ENCODE assay signal across 35 cellular contexts in the genomic region with DNA sequence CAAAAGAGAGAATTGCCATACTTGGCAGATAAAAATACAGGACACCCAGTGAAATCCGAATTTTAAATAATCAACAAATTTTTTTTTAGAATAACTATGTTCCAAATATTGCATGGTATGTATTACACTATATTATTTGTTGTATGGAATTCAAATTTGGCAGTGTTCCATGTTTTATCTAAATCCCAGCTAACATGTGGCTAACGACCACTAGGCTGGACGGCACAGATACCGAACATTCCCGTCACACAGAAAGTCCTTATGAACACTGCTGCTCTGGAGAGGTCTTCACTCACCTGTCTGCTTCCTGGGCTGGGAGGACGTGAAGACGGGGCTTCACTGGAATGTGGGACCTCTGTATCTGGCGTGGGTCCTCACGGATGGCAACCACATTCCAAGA. TPM values are rescaled to one million over a fixed set of nuclear protein-coding genes. Genes with fewer than 3 reads are reported as not detected.
DNase-seq lines count a peak whose midpoint lies in the region; ATAC-seq, FAIRE-seq and TF ChIP-seq lines count a peak whose summit lies in the region.
"Had no signal": no experiment of that assay in that cellular context is flagged by ENCODE, and none has a peak within 500 bp of the region (broad histone marks: within the 10 kb centered on the region; RNA-seq: fewer than 3 reads in every experiment).

No MANE protein-coding gene starts in this region.

- no CpG with 5 or more reads among the region's 9 CpGs for WGBS in mesendoderm (ENCODE audit: extremely low coverage, insufficient coverage, low lambda C conversion rate)
- 73 to 74% (median 73%) methylated on average over 9 of the region's 9 CpGs for WGBS in stomach, 5 donors

- H3K27ac Mint-ChIP-seq in GM23338 (no peak overlapping the region), chondrocyte (ENCODE audit: unreplicated experiment) (peak overlapping the region; percentile 99)
- H3K27ac Mint-ChIP-seq: activated naive CD4-positive, alpha-beta T cell treated with anti-CD3 and anti-CD28 coated beads, Interleukin-2, amount 10 ng/mL, durations not matched to agents 7 days and 5 days; activated T-helper 1 cell treated with anti-CD3 and anti-CD28 coated beads, Interleukin-12 subunit alpha, Interleukin-12 subunit beta, Interleukin-2, Interleukin-4 antibody, amounts not matched to agents 30 ng/mL and 10 ng/mL and 1 ng/mL, durations not matched to agents 14 hours and 24 hours and 36 hours had no signal

- H3K9ac ChIP-seq in mesendoderm (ENCODE audit: low read length) = no peak overlapping the region
- H3K9ac ChIP-seq: KMS-11 had no signal

- peak overlapping the region; percentile 12 for H3K56ac ChIP-seq in mesendoderm (ENCODE audit: low read length)

- H3K36me3 Mint-ChIP-seq in GM23338 (ENCODE audit: low read depth) (peaks cover 8% of the 10 kb centered on the region; the same call in 2 of the 3 replicates), chondrocyte (ENCODE audit: low read depth) (peaks cover 8% of the 10 kb centered on the region)

- peaks cover 53% of the 10 kb centered on the region for H3K4me1 ChIP-seq in GM23338 (ENCODE audit: insufficient read depth)
- H3K4me1 ChIP-seq in mesendoderm (ENCODE audit: control insufficient read depth, low read depth, low read length) = peaks cover 9% of the 10 kb centered on the region
- H3K4me1 ChIP-seq in stomach = peaks cover 33 to 50% (median 41%) of the 10 kb centered on the region in 4 donors
- H3K4me1 ChIP-seq: prostate gland had no signal

- H3K27me3 ChIP-seq in GM23338 (ENCODE audit: insufficient read depth) = no peaks in the 10 kb centered on the region
- H3K27me3 ChIP-seq in mesendoderm (ENCODE audit: insufficient read depth, low read length, poor library complexity) = no peaks in the 10 kb centered on the region
- no peaks in the 10 kb centered on the region for H3K27me3 ChIP-seq in stomach
- H3K27me3 ChIP-seq: esophagus squamous epithelium, neutrophil, upper lobe of left lung had no signal

- FAIRE-seq in H54 (lab: Jason Lieb, UNC) = no peak
- FAIRE-seq: HTR-8/SVneo, kidney had no signal

- no peak overlapping the region for H4K8ac ChIP-seq in mesendoderm (ENCODE audit: low read depth, low read length)

- intact Hi-C loops in stomach (cut with DNase I; ENCODE audit: low total_unique reads) = no loop called here

- H3K4ac ChIP-seq in mesendoderm (ENCODE audit: low read depth, low read length) = no peak overlapping the region

- no peak overlapping the region; the same call in 1 of the 2 replicates for H3K27ac ChIP-seq in GM23338 (ENCODE audit: low read depth)
- no peak overlapping the region for H3K27ac ChIP-seq in mesendoderm (ENCODE audit: low read depth, low read length)
- peak overlapping the region; percentile 28 to 78 (median 76) for H3K27ac ChIP-seq in stomach
- H3K27ac ChIP-seq: KMS-11, neutrophil had no signal

- no peak overlapping the region for H2BK5ac ChIP-seq in mesendoderm (ENCODE audit: low read length)

- H3K79me2 ChIP-seq in GM23338 (replicated peaks; ENCODE audit: insufficient read depth) = no peaks in the 10 kb centered on the region
- no peaks in the 10 kb centered on the region for H3K79me2 ChIP-seq in mesendoderm (ENCODE audit: control insufficient read depth, insufficient read depth, low read length)

- ATAC-seq in GM23338 = no peak
- no peak for ATAC-seq in activated CD4-positive, CD25-positive, alpha-beta regulatory T cell treated with anti-CD3 and anti-CD28 coated beads, Interleukin-2, amount 50 U/mL, for 24 hours
- no peak for ATAC-seq in GM19328 (IDR thresholded peaks at IDR 0.05; ENCODE audit: unreplicated experiment)
- ATAC-seq: HCT116; stimulated activated naive CD8-positive, alpha-beta T cell treated with anti-CD3 and anti-CD28 coated beads, Interleukin-15, amount 100 ng/mL, for 72 hours had no signal

- no peak overlapping the region for H3K4me2 ChIP-seq in GM23338
- H3K4me2 ChIP-seq in mesendoderm (ENCODE audit: low read length) = no peak overlapping the region
- H3K4me2 ChIP-seq: KMS-11 had no signal

- no peak overlapping the region for H2BK15ac ChIP-seq in mesendoderm (replicated peaks; ENCODE audit: low read depth)

- peaks cover 13% of the 10 kb centered on the region for H3F3A ChIP-seq in GM23338 (replicated peaks; ENCODE audit: low read depth)

- peaks cover 0 to 5% (median 0%) of the 10 kb centered on the region in 4 donors for H3K9me3 ChIP-seq in stomach
- H3K9me3 ChIP-seq: neutrophil, prostate gland had no signal

- no peak for TF ChIP-seq EP300 in stomach (IDR thresholded peaks at IDR 0.05)

- H3K9me3 Mint-ChIP-seq in GM23338 = peaks cover 4% of the 10 kb centered on the region
- peaks cover 3% of the 10 kb centered on the region for H3K9me3 Mint-ChIP-seq in chondrocyte (ENCODE audit: low read depth)
- H3K9me3 Mint-ChIP-seq: activated naive CD4-positive, alpha-beta T cell treated with anti-CD3 and anti-CD28 coated beads, Interleukin-2, amount 10 ng/mL, durations not matched to agents 7 days and 5 days had no signal

- no peak overlapping the region for H2AK5ac ChIP-seq in mesendoderm (ENCODE audit: low read length)

- peaks cover 66% of the 10 kb centered on the region for H3K4me1 Mint-ChIP-seq in GM23338
- peaks cover 84% of the 10 kb centered on the region for H3K4me1 Mint-ChIP-seq in chondrocyte (ENCODE audit: low read depth)

- H3K4me3 ChIP-seq in GM23338 = no peak overlapping the region
- H3K4me3 ChIP-seq in mesendoderm (ENCODE audit: low read length) = no peak overlapping the region
- no peak overlapping the region for H3K4me3 ChIP-seq in stomach
- H3K4me3 ChIP-seq: lung, prostate gland, skin epidermis, upper lobe of left lung had no signal

- H3K9me2 ChIP-seq in GM23338 (ENCODE audit: insufficient read depth) = peaks cover 5% of the 10 kb centered on the region; the same call in 1 of the 2 replicates

- TF ChIP-seq POLR2A in stomach (IDR thresholded peaks at IDR 0.05) = no peak
- TF ChIP-seq POLR2A in H54 (IDR thresholded peaks at IDR 0.05; ENCODE audit: low read depth, low read length) = no peak

- H4K20me1 ChIP-seq in GM23338 (replicated peaks; ENCODE audit: insufficient read depth) = peaks cover 8% of the 10 kb centered on the region

- peak; percentile 14 for DNase-seq in GM23338 (ENCODE audit: low spot score)
- no peak for DNase-seq in chondrocyte (ENCODE audit: low spot score)
- no peak for DNase-seq in mesendoderm
- DNase-seq in stomach = no peak
- DNase-seq in effector CD8-positive, alpha-beta T cell (lab: John Stamatoyannopoulos, UW) = no peak
- no peak for DNase-seq in H54 (ENCODE audit: insufficient read length, low spot score)
- DNase-seq: ACHN; activated CD4-positive, alpha-beta T cell treated with anti-CD3 and anti-CD28 coated beads, Interleukin-2, amount 50 U/mL, for 4 hours; activated CD8-positive, alpha-beta memory T cell treated with anti-CD3 and anti-CD28 coated beads, Interleukin-2, amount 50 U/mL, for 4 hours; activated naive CD4-positive, alpha-beta T cell treated with anti-CD3 and anti-CD28 coated beads, Interleukin-2, amount 10 ng/mL, durations not matched to agents 7 days and 5 days; amniotic stem cell; C1 segment of cervical spinal cord; COR-L47; DMS53; esophagus squamous epithelium; kidney; MM.1S; NCI-H1436; NCI-H446; NCI-H774; stimulated activated CD8-positive, alpha-beta memory T cell treated with anti-CD3 and anti-CD28 coated beads, Interleukin-4, amount 100 ng/mL, for 48 hours; stimulated activated naive CD8-positive, alpha-beta T cell treated with anti-CD3 and anti-CD28 coated beads, Interleukin-15, amount 100 ng/mL, for 72 hours; SW 1271; T-helper 9 cell; upper lobe of left lung had no signal

- no peak overlapping the region for H2AFZ ChIP-seq in GM23338

- H3K4me3 Mint-ChIP-seq in GM23338 (no peak overlapping the region), chondrocyte (ENCODE audit: unreplicated experiment) (peak overlapping the region; percentile 53)
- H3K4me3 Mint-ChIP-seq: activated naive CD4-positive, alpha-beta T cell treated with anti-CD3 and anti-CD28 coated beads, Interleukin-2, amount 10 ng/mL, durations not matched to agents 7 days and 5 days; activated T-helper 1 cell treated with anti-CD3 and anti-CD28 coated beads, Interleukin-12 subunit alpha, Interleukin-12 subunit beta, Interleukin-2, Interleukin-4 antibody, amounts not matched to agents 30 ng/mL and 10 ng/mL and 1 ng/mL, durations not matched to agents 14 hours and 24 hours and 36 hours; stimulated activated naive CD8-positive, alpha-beta T cell treated with anti-CD3 and anti-CD28 coated beads, Interleukin-15, amount 100 ng/mL, for 72 hours had no signal

- H3K79me1 ChIP-seq in mesendoderm (ENCODE audit: low read length) = no peaks in the 10 kb centered on the region

- H3K23ac ChIP-seq in mesendoderm (ENCODE audit: low read length) = no peak overlapping the region

- H3K18ac ChIP-seq in mesendoderm (ENCODE audit: low read length) = no peak overlapping the region

- H4K5ac ChIP-seq in mesendoderm (ENCODE audit: low read length) = no peak overlapping the region

- H3K36me3 ChIP-seq in GM23338 (ENCODE audit: insufficient read depth) (no peaks in the 10 kb centered on the region), mesendoderm (ENCODE audit: control insufficient read depth, insufficient read depth, low read length) (no peaks in the 10 kb centered on the region), stomach (peaks cover 0 to 9% (median 6%) of the 10 kb centered on the region in 4 donors)
- H3K36me3 ChIP-seq: prostate gland had no signal

- TF ChIP-seq CTCF in GM23338 (conservative IDR thresholded peaks at IDR 0.05; ENCODE audit: low read depth in 2 of 2) (no peak), chondrocyte (IDR thresholded peaks at IDR 0.05) (no peak), stomach (IDR thresholded peaks at IDR 0.05) (no peak)

- H3K27me3 Mint-ChIP-seq in GM23338 (ENCODE audit: insufficient read depth, low read depth, poor library complexity) (peaks cover 23% of the 10 kb centered on the region), chondrocyte (ENCODE audit: low read depth) (no peaks in the 10 kb centered on the region)
- H3K27me3 Mint-ChIP-seq: stimulated activated naive CD8-positive, alpha-beta T cell treated with anti-CD3 and anti-CD28 coated beads, Interleukin-15, amount 100 ng/mL, for 72 hours had no signal

- no peak overlapping the region for H2BK120ac ChIP-seq in mesendoderm (ENCODE audit: low read depth, low read length)

TF ChIP-seq in GM23338, 12 proteins besides CTCF, POLR2A, EP300 and RAD21 (continues in another document):
- TF ChIP-seq POLR2AphosphoS5 (IDR thresholded peaks at IDR 0.05; ENCODE audit: low read depth) = no peak

RNA-seq across cellular contexts. Expression of gene SNX5, which starts 32.8 kb away (rescaled TPM):
- total RNA-seq in GM23338 (2014; rRNA removed; shearing (Covaris generic)) = 269 and 287 TPM in 2 replicates
- polyA plus RNA-seq in GM23338 (2016; fragmentation: Nextera tagmentation; extraction: Ambion mirVana) (154 and 167 TPM in 2 replicates), stomach (10 to 100 TPM; 71.1 to 81.6 (median 73.8) TPM)
- total RNA-seq in chondrocyte (74.1 to 133 TPM (median 82.5 TPM) in 3 replicates), stomach (100 to 1,000 TPM in 4 of 5 donors, 10 to 100 TPM in 1; 47.3 to 202 (median 126) TPM)
- polyA plus RNA-seq in mesendoderm (2013, experiment 1 of 2) = 218 TPM
- 220 TPM for polyA plus RNA-seq in mesendoderm (2013, experiment 2 of 2)

RNA-seq across cellular contexts. Expression of gene MGME1, which starts 33.1 kb away (rescaled TPM):
- total RNA-seq in GM23338 (2014; rRNA removed; shearing (Covaris generic)) = 41.5 and 43.1 TPM in 2 replicates
- polyA plus RNA-seq in GM23338 (2016; fragmentation: Nextera tagmentation; extraction: Ambion mirVana) (55.2 and 56.9 TPM in 2 replicates), stomach (10 to 100 TPM in 2 of 3 donors, 1 to 10 TPM in 1; 6.7 to 11.0 (median 10.1) TPM)
- total RNA-seq in chondrocyte (13.6 to 21.3 TPM (median 15.1 TPM) in 3 replicates), stomach (10 to 100 TPM in 1 of 5 donors, 1 to 10 TPM in 4; 2.3 to 19.1 (median 6.4) TPM)
- polyA plus RNA-seq in mesendoderm (2013, experiment 1 of 2) = 38.1 TPM
- polyA plus RNA-seq in mesendoderm (2013, experiment 2 of 2) = 38.2 TPM

Comparison
In these comparisons a context has a peak if more than half of its experiments do, and no peak if none do; other contexts are left out.
1. H3K27ac ChIP-seq: peak in stomach (5 of 5); none in GM23338 (single experiment) and mesendoderm (single experiment).